8 cellular contexts compared by ENCODE assay signal in the genomic region with DNA sequence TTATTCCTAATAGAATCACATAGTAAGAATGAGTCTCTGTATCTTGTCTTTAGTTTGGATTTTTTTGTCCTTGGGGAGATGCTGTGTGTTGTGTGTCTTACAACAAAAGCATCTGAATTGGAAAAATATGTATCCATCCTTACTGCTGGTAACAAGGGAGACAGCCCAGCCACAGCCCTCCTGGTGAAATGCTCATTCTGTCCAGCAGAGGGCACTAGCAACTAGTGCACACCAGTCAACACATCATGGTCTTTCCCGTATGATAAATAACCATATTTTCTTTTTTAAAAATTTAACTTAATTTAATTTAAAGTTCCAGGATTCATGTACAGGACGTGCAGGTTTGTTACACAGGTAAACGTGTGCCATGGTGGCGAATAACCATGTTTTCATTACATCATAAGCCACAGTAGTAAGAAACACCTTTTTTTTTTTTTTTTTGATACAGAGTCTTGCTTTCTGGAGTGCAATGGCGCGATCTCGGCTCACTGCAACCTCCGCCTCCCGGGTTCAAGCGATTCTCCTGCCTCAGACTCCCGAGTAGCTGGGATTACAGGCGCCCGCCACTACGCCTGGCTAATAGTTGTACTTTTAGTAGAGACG.
DNase-seq lines count a peak whose midpoint lies in the region; ATAC-seq and TF ChIP-seq lines count a peak whose summit lies in the region.

No MANE protein-coding gene starts in this region.

- H3K4me1 ChIP-seq in KMS-11 (ENCODE audit: low read depth, poor library complexity, severe bottlenecking), result peaks cover 6% of the 10 kb centered on the region
- H3K4me1 ChIP-seq in ovary (ENCODE audit: insufficient read depth), result no peaks in the 10 kb centered on the region
- peaks cover 0 to 18% (median 2%) of the 10 kb centered on the region in 4 donors for H3K4me1 ChIP-seq in transverse colon

- H3K4me2 ChIP-seq in KMS-11, result no peak overlapping the region

- H3K9me3 ChIP-seq in ovary (no peaks in the 10 kb centered on the region), transverse colon (no peaks in the 10 kb centered on the region)

- no peak overlapping the region for H2AFZ ChIP-seq in KMS-11 (ENCODE audit: low read depth)

- H4K20me1 ChIP-seq in KMS-11 (ENCODE audit: insufficient read depth), result no peaks in the 10 kb centered on the region

- TF ChIP-seq CTCF in KMS-11 (conservative IDR thresholded peaks at IDR 0.05; ENCODE audit: low read depth, low read length) (peak; percentile 75), RWPE1 (conservative IDR thresholded peaks at IDR 0.05; ENCODE audit: low read depth) (peak; percentile 92), ovary (IDR thresholded peaks at IDR 0.05) (peak; percentile 27 to 58 (median 51)), transverse colon (IDR thresholded peaks at IDR 0.05) (peak; percentile 84 to 93 (median 93))

- no peaks in the 10 kb centered on the region for H3K27me3 ChIP-seq in KMS-11 (ENCODE audit: insufficient read depth, low read depth)
- no peaks in the 10 kb centered on the region for H3K27me3 ChIP-seq in ovary
- no peaks in the 10 kb centered on the region for H3K27me3 ChIP-seq in transverse colon

- 56 to 58% (median 56%) methylated on average over 15 of the region's 15 CpGs for WGBS in ovary, 3 donors
- WGBS in transverse colon (ENCODE audit: low coverage in 1 of 2), 2 donors, result 29 to 49% methylated on average over 4 to 15 of the region's 15 CpGs

- in situ Hi-C loops in G401 (cut with HindIII; ENCODE audit: low sequenced_read_pairs) (no loop called here), transverse colon (cut with MboI; ENCODE audit: low pct_ligation_motif_present in 1 of 4, low pct_unique_long_range_greater_than_20kb in 1 of 4, low sequenced_read_pairs in 3 of 4) (loop anchor here (5.0 to 25.0 kb wide), 4 partner anchors 1086 to 1496 kb away; no protein-coding TSS in a partner anchor)

- ATAC-seq in GM21723 (IDR thresholded peaks at IDR 0.05; ENCODE audit: unreplicated experiment), result peak; percentile 95

- H3K79me2 ChIP-seq in KMS-11 (ENCODE audit: insufficient read depth, low read depth), result no peaks in the 10 kb centered on the region

- no peak overlapping the region for H3K9ac ChIP-seq in KMS-11

- H3K4me3 ChIP-seq in KMS-11 (IDR thresholded peaks at IDR 0.05; ENCODE audit: insufficient read depth, low read depth, low read length) (no peak overlapping the region), ovary (no peak overlapping the region), transverse colon (no peak overlapping the region)

- no peak for TF ChIP-seq EP300 in ovary (IDR thresholded peaks at IDR 0.05)
- TF ChIP-seq EP300 in transverse colon (IDR thresholded peaks at IDR 0.05; ENCODE audit: low read depth), result no peak

- no peak overlapping the region for H3K27ac ChIP-seq in KMS-11
- no peak overlapping the region for H3K27ac ChIP-seq in RWPE1
- no peak overlapping the region for H3K27ac ChIP-seq in ovary
- H3K27ac ChIP-seq in transverse colon, result no peak overlapping the region

- CTCF ChIA-PET in RWPE1 (lab: Yijun Ruan, JAX), result interaction anchor here (0.7 kb wide), 4 partner anchors 16 to 1096 kb away, joined by 3 to 6 read pairs (median 4); no protein-coding TSS in a partner anchor

- H3K36me3 ChIP-seq in KMS-11 (ENCODE audit: insufficient read depth), result no peaks in the 10 kb centered on the region
- H3K36me3 ChIP-seq in ovary, result no peaks in the 10 kb centered on the region
- H3K36me3 ChIP-seq in transverse colon, result no peaks in the 10 kb centered on the region

- intact Hi-C loops in ovary (cut with DNase I), result no loop called here
- intact Hi-C loops in transverse colon (cut with DNase I; ENCODE audit: low total_unique reads), result no loop called here

- TF ChIP-seq POLR2A in ovary (IDR thresholded peaks at IDR 0.05) (no peak), transverse colon (IDR thresholded peaks at IDR 0.05) (no peak)

- DNase-seq in G401 (ENCODE audit: low spot score), result peak; percentile 37
- peak; percentile 57 for DNase-seq in RWPE1 (ENCODE audit: low spot score)
- DNase-seq in activated T-helper 9 cell treated with anti-CD3 and anti-CD28 coated beads, Interleukin-2, amount 50 U/mL, for 16 hours (ENCODE audit: low read depth), result peak; percentile 54
- DNase-seq in foreskin melanocyte, result peak; percentile 59
- DNase-seq in ovary, result peak; percentile 40 to 72 (median 60)
- peak; percentile 78 for DNase-seq in transverse colon

- POLR2A ChIA-PET in RWPE1 (lab: Yijun Ruan, JAX; ENCODE audit: low non-redundant PET), result no interaction called here
